Comparison of ENCODE assay signal across 1 cellular context in the genomic region with DNA sequence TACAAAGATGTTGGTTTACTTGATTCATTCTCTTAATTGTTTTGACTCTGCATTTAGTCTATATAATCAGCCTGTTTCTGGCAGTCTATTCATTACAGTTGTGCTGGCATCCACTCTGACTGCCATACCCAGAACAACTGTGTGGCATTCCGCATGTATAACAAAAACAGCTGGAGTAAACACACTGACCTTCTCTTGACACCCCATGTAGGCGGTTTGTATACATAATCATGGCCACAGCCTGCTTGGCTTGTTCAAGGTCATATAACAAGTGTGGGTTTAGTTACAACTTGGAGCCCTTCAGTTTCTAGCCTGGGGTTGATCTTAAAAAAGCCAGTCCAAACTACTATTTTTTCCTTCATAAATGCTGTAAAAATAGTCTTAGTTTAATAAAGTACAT.
TF ChIP-seq lines count a peak whose summit lies in the region.

No MANE protein-coding gene starts in this region.

TF ChIP-seq in HepG2, 621 proteins besides CTCF, POLR2A, EP300 and RAD21 (continued from another document):
- TF ChIP-seq, protein P1, sequence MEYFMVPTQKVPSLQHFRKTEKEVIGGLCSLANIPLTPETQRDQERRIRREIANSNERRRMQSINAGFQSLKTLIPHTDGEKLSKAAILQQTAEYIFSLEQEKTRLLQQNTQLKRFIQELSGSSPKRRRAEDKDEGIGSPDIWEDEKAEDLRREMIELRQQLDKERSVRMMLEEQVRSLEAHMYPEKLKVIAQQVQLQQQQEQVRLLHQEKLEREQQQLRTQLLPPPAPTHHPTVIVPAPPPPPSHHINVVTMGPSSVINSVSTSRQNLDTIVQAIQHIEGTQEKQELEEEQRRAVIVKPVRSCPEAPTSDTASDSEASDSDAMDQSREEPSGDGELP (IDR thresholded peaks at IDR 0.05; ENCODE audit: borderline replicate concordance, low read depth) = peak; percentile 34; the same call in 1 of the 2 replicates
- TF ChIP-seq ZSCAN20 (CRISPR knock-in tag; IDR thresholded peaks at IDR 0.05; ENCODE audit: borderline replicate concordance) = no peak
- no peak for TF ChIP-seq ZFP37 (CRISPR knock-in tag; IDR thresholded peaks at IDR 0.05; ENCODE audit: borderline replicate concordance)
- TF ChIP-seq, protein P2, sequence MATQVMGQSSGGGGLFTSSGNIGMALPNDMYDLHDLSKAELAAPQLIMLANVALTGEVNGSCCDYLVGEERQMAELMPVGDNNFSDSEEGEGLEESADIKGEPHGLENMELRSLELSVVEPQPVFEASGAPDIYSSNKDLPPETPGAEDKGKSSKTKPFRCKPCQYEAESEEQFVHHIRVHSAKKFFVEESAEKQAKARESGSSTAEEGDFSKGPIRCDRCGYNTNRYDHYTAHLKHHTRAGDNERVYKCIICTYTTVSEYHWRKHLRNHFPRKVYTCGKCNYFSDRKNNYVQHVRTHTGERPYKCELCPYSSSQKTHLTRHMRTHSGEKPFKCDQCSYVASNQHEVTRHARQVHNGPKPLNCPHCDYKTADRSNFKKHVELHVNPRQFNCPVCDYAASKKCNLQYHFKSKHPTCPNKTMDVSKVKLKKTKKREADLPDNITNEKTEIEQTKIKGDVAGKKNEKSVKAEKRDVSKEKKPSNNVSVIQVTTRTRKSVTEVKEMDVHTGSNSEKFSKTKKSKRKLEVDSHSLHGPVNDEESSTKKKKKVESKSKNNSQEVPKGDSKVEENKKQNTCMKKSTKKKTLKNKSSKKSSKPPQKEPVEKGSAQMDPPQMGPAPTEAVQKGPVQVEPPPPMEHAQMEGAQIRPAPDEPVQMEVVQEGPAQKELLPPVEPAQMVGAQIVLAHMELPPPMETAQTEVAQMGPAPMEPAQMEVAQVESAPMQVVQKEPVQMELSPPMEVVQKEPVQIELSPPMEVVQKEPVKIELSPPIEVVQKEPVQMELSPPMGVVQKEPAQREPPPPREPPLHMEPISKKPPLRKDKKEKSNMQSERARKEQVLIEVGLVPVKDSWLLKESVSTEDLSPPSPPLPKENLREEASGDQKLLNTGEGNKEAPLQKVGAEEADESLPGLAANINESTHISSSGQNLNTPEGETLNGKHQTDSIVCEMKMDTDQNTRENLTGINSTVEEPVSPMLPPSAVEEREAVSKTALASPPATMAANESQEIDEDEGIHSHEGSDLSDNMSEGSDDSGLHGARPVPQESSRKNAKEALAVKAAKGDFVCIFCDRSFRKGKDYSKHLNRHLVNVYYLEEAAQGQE (IDR thresholded peaks at IDR 0.05; ENCODE audit: borderline replicate concordance in 1 of 2, low read depth in 1 of 2, low read length in 2 of 2) = no peak
- TF ChIP-seq, protein P3, sequence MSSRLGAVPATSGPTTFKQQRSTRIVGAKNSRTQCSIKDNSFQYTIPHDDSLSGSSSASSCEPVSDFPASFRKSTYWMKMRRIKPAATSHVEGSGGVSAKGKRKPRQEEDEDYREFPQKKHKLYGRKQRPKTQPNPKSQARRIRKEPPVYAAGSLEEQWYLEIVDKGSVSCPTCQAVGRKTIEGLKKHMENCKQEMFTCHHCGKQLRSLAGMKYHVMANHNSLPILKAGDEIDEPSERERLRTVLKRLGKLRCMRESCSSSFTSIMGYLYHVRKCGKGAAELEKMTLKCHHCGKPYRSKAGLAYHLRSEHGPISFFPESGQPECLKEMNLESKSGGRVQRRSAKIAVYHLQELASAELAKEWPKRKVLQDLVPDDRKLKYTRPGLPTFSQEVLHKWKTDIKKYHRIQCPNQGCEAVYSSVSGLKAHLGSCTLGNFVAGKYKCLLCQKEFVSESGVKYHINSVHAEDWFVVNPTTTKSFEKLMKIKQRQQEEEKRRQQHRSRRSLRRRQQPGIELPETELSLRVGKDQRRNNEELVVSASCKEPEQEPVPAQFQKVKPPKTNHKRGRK (CRISPR knock-in tag; IDR thresholded peaks at IDR 0.05) = no peak
- no peak for TF ChIP-seq KLF9 (CRISPR knock-in tag; IDR thresholded peaks at IDR 0.05; ENCODE audit: low read depth)
- no peak for TF ChIP-seq RORA (CRISPR knock-in tag; IDR thresholded peaks at IDR 0.05)
- no peak for TF ChIP-seq ONECUT2 (CRISPR knock-in tag; IDR thresholded peaks at IDR 0.05)
- TF ChIP-seq ZC3H13 (CRISPR knock-in tag; IDR thresholded peaks at IDR 0.05) = no peak
- TF ChIP-seq KDM3A (CRISPR knock-in tag; IDR thresholded peaks at IDR 0.05; ENCODE audit: low read depth) = no peak
- no peak for TF ChIP-seq GABPB1 (CRISPR knock-in tag; IDR thresholded peaks at IDR 0.05)
- peak; percentile 77 for TF ChIP-seq RARA (CRISPR knock-in tag; IDR thresholded peaks at IDR 0.05)
- no peak for TF ChIP-seq GTF2F1 (IDR thresholded peaks at IDR 0.05; ENCODE audit: low read length)
- no peak for TF ChIP-seq JUN (CRISPR knock-in tag; IDR thresholded peaks at IDR 0.05)
- TF ChIP-seq JUNB (CRISPR knock-in tag; IDR thresholded peaks at IDR 0.05; ENCODE audit: borderline replicate concordance) = no peak
- TF ChIP-seq, protein P4, sequence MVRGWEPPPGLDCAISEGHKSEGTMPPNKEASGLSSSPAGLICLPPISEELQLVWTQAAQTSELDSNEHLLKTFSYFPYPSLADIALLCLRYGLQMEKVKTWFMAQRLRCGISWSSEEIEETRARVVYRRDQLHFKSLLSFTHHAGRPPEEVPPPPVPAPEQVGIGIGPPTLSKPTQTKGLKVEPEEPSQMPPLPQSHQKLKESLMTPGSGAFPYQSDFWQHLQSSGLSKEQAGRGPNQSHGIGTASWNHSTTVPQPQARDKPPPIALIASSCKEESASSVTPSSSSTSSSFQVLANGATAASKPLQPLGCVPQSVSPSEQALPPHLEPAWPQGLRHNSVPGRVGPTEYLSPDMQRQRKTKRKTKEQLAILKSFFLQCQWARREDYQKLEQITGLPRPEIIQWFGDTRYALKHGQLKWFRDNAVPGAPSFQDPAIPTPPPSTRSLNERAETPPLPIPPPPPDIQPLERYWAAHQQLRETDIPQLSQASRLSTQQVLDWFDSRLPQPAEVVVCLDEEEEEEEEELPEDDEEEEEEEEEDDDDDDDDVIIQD (CRISPR knock-in tag; IDR thresholded peaks at IDR 0.05; ENCODE audit: low read depth) = no peak
- TF ChIP-seq PAF1 (CRISPR knock-in tag; IDR thresholded peaks at IDR 0.05) = no peak
- TF ChIP-seq ZNF34 (CRISPR knock-in tag; IDR thresholded peaks at IDR 0.05; ENCODE audit: borderline replicate concordance) = no peak
- no peak for TF ChIP-seq ZNF768 (CRISPR knock-in tag; IDR thresholded peaks at IDR 0.05)
- TF ChIP-seq NONO (IDR thresholded peaks at IDR 0.05) = no peak
- TF ChIP-seq NONO (CRISPR knock-in tag; conservative IDR thresholded peaks at IDR 0.05) = no peak
- no peak for TF ChIP-seq SIN3A (IDR thresholded peaks at IDR 0.05; ENCODE audit: borderline replicate concordance, low read depth, low read length)
- TF ChIP-seq, protein P5, sequence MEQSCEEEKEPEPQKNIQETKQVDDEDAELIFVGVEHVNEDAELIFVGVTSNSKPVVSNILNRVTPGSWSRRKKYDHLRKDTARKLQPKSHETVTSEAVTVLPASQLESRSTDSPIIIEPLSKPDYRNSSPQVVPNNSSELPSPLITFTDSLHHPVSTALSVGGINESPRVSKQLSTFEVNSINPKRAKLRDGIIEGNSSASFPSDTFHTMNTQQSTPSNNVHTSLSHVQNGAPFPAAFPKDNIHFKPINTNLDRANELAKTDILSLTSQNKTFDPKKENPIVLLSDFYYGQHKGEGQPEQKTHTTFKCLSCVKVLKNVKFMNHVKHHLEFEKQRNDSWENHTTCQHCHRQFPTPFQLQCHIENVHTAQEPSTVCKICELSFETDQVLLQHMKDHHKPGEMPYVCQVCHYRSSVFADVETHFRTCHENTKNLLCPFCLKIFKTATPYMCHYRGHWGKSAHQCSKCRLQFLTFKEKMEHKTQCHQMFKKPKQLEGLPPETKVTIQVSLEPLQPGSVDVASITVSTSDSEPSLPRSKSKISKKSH (CRISPR knock-in tag; IDR thresholded peaks at IDR 0.05; ENCODE audit: borderline replicate concordance) = no peak
- no peak for TF ChIP-seq HOXA7 (CRISPR knock-in tag; IDR thresholded peaks at IDR 0.05)
- TF ChIP-seq, protein P6, sequence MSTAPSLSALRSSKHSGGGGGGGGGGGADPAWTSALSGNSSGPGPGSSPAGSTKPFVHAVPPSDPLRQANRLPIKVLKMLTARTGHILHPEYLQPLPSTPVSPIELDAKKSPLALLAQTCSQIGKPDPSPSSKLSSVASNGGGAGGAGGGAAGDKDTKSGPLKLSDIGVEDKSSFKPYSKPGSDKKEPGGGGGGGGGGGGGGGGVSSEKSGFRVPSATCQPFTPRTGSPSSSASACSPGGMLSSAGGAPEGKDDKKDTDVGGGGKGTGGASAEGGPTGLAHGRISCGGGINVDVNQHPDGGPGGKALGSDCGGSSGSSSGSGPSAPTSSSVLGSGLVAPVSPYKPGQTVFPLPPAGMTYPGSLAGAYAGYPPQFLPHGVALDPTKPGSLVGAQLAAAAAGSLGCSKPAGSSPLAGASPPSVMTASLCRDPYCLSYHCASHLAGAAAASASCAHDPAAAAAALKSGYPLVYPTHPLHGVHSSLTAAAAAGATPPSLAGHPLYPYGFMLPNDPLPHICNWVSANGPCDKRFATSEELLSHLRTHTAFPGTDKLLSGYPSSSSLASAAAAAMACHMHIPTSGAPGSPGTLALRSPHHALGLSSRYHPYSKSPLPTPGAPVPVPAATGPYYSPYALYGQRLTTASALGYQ (CRISPR knock-in tag; IDR thresholded peaks at IDR 0.05) = no peak
- TF ChIP-seq, protein P7, sequence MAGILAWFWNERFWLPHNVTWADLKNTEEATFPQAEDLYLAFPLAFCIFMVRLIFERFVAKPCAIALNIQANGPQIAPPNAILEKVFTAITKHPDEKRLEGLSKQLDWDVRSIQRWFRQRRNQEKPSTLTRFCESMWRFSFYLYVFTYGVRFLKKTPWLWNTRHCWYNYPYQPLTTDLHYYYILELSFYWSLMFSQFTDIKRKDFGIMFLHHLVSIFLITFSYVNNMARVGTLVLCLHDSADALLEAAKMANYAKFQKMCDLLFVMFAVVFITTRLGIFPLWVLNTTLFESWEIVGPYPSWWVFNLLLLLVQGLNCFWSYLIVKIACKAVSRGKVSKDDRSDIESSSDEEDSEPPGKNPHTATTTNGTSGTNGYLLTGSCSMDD (CRISPR knock-in tag; IDR thresholded peaks at IDR 0.05) = no peak
- TF ChIP-seq SCMH1 (CRISPR knock-in tag; IDR thresholded peaks at IDR 0.05; ENCODE audit: borderline replicate concordance) = no peak
- TF ChIP-seq ZNF160 (CRISPR knock-in tag; IDR thresholded peaks at IDR 0.05) = no peak
